17 cellular contexts compared by ENCODE assay signal in the genomic region with DNA sequence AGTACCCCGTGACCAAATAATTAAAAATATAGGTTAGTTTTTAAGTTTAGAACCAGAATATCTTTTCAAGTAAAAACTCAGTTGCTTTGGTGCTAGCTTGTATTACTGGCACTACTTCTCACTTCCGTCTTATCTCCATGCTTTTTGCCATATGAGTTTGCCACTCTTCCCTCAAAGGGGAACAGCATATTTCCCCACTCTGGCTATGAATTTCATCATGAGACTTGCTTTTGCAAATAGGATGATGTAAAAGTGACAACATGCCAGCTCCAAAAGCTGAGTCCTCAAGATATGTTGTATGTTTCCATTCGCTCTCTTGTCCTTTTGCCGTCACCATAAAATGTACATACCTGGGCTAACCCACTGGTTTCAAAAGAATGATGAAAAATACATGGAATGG.
DNase-seq lines count a peak whose midpoint lies in the region; ATAC-seq and TF ChIP-seq lines count a peak whose summit lies in the region.
"Had no signal": no experiment of that assay in that cellular context is flagged by ENCODE, and none has a peak within 500 bp of the region (broad histone marks: within the 10 kb centered on the region; RNA-seq: fewer than 3 reads in every experiment).

No MANE protein-coding gene starts in this region.

- H3K4me1 ChIP-seq in RWPE2 (ENCODE audit: insufficient read depth, poor library complexity, severe bottlenecking) (peaks cover 21% of the 10 kb centered on the region), tibial nerve (no peaks in the 10 kb centered on the region), lower lobe of right lung (no peaks in the 10 kb centered on the region)
- H3K4me1 ChIP-seq: prostate gland, stomach, vagina had no signal

- TF ChIP-seq CTCF in AG04450 (IDR thresholded peaks at IDR 0.05; ENCODE audit: low read depth, low read length) = no peak
- no peak for TF ChIP-seq CTCF in RWPE2 (IDR thresholded peaks at IDR 0.05; ENCODE audit: poor library complexity, severe bottlenecking)
- no peak for TF ChIP-seq CTCF in fibroblast of mammary gland (conservative IDR thresholded peaks at IDR 0.05; ENCODE audit: control insufficient read depth, insufficient read depth, low read depth, low read length)
- no peak for TF ChIP-seq CTCF in tibial nerve (IDR thresholded peaks at IDR 0.05)
- TF ChIP-seq CTCF in lower lobe of right lung (IDR thresholded peaks at IDR 0.05) = no peak

- WGBS in tibial nerve, 2 donors = 96 to 98% methylated on average over 4 of the region's 4 CpGs

- H3K27me3 ChIP-seq in AG04450 (ENCODE audit: control insufficient read depth, insufficient read depth, low read length) (no peaks in the 10 kb centered on the region), RWPE2 (ENCODE audit: insufficient read depth, poor library complexity, severe bottlenecking) (no peaks in the 10 kb centered on the region), tibial nerve (no peaks in the 10 kb centered on the region), lower lobe of right lung (ENCODE audit: low read depth) (no peaks in the 10 kb centered on the region)
- H3K27me3 ChIP-seq: dorsolateral prefrontal cortex, stomach, vagina had no signal

- H3K27ac ChIP-seq in AG04450 (ENCODE audit: low read depth, low read length) (peak overlapping the region; percentile 62), RWPE2 (ENCODE audit: poor library complexity, severe bottlenecking) (peak overlapping the region; percentile 75), tibial nerve (no peak overlapping the region), lower lobe of right lung (no peak overlapping the region)
- H3K27ac ChIP-seq: dorsolateral prefrontal cortex, prostate gland, stomach, vagina had no signal

- no peak overlapping the region for H3K4me3 ChIP-seq in AG04450 (ENCODE audit: low read depth, low read length)
- H3K4me3 ChIP-seq in RWPE2 (ENCODE audit: severe bottlenecking) = no peak overlapping the region
- no peak overlapping the region for H3K4me3 ChIP-seq in fibroblast of mammary gland (ENCODE audit: control insufficient read depth, low read depth, low read length)
- no peak overlapping the region for H3K4me3 ChIP-seq in tibial nerve
- no peak overlapping the region for H3K4me3 ChIP-seq in lower lobe of right lung
- H3K4me3 ChIP-seq: dorsolateral prefrontal cortex, prostate gland, stomach, vagina had no signal

- TF ChIP-seq EP300 in tibial nerve (IDR thresholded peaks at IDR 0.05) = no peak

- DNase-seq in AG04450 (ENCODE audit: low read depth, low spot score) = no peak
- DNase-seq in HS-5 (ENCODE audit: low read depth) = peak; percentile 2
- DNase-seq in RWPE2 (ENCODE audit: low spot score) = no peak
- peak; percentile 56 for DNase-seq in fibroblast of mammary gland (ENCODE audit: low read depth)
- no peak for DNase-seq in islet precursor cell
- no peak for DNase-seq in tibial nerve (ENCODE audit: low spot score in 2 of 2)
- no peak for DNase-seq in lower lobe of right lung
- no peak for DNase-seq in hippocampal formation (lab: John Stamatoyannopoulos, UW)
- DNase-seq: activated CD4-positive, CD25-positive, alpha-beta regulatory T cell; dorsolateral prefrontal cortex; naive thymus-derived CD8-positive, alpha-beta T cell; NCI-H1105 treated with DMSO at 0.1 percent for 48 hours; NCI-H345; stomach; T-cell had no signal

- TF ChIP-seq POLR2A in tibial nerve (IDR thresholded peaks at IDR 0.05) = no peak

- CTCF ChIA-PET in AG04450 (lab: Charles Lee) = interaction anchor here (1.2 kb wide), 1 partner anchor 437 kb away, joined by 4 read pairs; no protein-coding TSS in a partner anchor

- H3K9me3 ChIP-seq in AG04450 (ENCODE audit: control insufficient read depth, insufficient read depth, low read length) = no peaks in the 10 kb centered on the region
- no peaks in the 10 kb centered on the region for H3K9me3 ChIP-seq in RWPE2 (ENCODE audit: severe bottlenecking)
- no peaks in the 10 kb centered on the region for H3K9me3 ChIP-seq in tibial nerve
- no peaks in the 10 kb centered on the region for H3K9me3 ChIP-seq in lower lobe of right lung
- H3K9me3 ChIP-seq: prostate gland, stomach, vagina had no signal

- intact Hi-C loops in lower lobe of right lung (cut with DNase I) = no loop called here

- no peaks in the 10 kb centered on the region for H3K36me3 ChIP-seq in RWPE2 (ENCODE audit: low read depth)
- H3K36me3 ChIP-seq in tibial nerve = no peaks in the 10 kb centered on the region
- no peaks in the 10 kb centered on the region for H3K36me3 ChIP-seq in lower lobe of right lung
- H3K36me3 ChIP-seq: prostate gland, stomach, vagina had no signal

- ATAC-seq in RWPE2 (ENCODE audit: low read depth) (no peak), lower lobe of right lung (no peak)
- ATAC-seq: naive thymus-derived CD8-positive, alpha-beta T cell; T-cell had no signal

- POLR2A ChIA-PET in AG04450 (lab: Yijun Ruan, JAX) = interaction anchor here (1.0 to 1.4 kb wide), 2 partner anchors 40 to 135 kb away, joined by 3 to 4 read pairs; no protein-coding TSS in a partner anchor

Comparison
In these comparisons a context has a peak if more than half of its experiments do, and no peak if none do; other contexts are left out.
1. DNase-seq: peak in HS-5 (single experiment) and fibroblast of mammary gland (single experiment); none in AG04450 (single experiment), RWPE2 (single experiment), islet precursor cell (single experiment), tibial nerve (0 of 2), lower lobe of right lung (single experiment) and hippocampal formation (0 of 2).
2. H3K27ac ChIP-seq: peak in AG04450 (single experiment) and RWPE2 (single experiment); none in tibial nerve (0 of 4) and lower lobe of right lung (single experiment).